In the genomic region with DNA sequence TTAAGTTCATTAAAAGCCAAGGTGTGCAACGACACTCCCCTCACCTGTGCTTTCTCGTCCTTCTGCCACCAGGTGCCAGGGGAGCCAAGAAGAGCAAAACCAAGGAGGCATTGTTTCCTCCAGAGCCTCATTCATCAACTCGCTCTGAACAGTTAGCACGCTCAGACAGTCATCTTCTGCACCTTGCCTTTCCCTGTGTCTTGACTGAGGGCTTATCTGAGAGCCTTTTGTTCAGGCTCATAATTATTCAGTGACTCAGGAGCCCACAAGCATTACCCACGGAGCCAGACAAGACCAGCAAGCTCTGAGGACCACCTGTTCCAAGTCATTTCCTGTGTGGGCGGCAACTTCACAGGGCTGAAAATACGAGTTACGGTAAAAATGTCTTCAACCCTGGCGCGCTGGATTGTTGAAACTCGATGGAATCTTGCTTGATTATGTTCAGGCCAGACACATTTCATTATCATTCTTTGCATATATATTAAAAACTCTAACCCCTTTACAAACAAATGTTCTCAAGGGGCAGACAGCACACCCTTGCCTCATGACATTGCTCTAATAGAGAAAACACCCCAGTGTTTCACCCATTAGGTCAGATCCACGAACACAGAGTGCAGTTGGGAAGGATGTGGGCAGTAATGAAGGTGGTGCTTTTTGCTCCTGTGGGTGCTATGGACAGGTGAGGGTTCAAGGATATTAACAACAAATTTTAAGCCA, we compare ENCODE assay signal across 1 cellular context.
A peak's percentile ranks its signal among the peaks of the same experiment; 100 is the strongest.
TF ChIP-seq lines count a peak whose summit lies in the region.

No MANE protein-coding gene starts in this region.

TF ChIP-seq in SK-N-SH, 30 proteins besides CTCF, POLR2A, EP300 and RAD21 (continued from another document):
- TF ChIP-seq, protein P1, sequence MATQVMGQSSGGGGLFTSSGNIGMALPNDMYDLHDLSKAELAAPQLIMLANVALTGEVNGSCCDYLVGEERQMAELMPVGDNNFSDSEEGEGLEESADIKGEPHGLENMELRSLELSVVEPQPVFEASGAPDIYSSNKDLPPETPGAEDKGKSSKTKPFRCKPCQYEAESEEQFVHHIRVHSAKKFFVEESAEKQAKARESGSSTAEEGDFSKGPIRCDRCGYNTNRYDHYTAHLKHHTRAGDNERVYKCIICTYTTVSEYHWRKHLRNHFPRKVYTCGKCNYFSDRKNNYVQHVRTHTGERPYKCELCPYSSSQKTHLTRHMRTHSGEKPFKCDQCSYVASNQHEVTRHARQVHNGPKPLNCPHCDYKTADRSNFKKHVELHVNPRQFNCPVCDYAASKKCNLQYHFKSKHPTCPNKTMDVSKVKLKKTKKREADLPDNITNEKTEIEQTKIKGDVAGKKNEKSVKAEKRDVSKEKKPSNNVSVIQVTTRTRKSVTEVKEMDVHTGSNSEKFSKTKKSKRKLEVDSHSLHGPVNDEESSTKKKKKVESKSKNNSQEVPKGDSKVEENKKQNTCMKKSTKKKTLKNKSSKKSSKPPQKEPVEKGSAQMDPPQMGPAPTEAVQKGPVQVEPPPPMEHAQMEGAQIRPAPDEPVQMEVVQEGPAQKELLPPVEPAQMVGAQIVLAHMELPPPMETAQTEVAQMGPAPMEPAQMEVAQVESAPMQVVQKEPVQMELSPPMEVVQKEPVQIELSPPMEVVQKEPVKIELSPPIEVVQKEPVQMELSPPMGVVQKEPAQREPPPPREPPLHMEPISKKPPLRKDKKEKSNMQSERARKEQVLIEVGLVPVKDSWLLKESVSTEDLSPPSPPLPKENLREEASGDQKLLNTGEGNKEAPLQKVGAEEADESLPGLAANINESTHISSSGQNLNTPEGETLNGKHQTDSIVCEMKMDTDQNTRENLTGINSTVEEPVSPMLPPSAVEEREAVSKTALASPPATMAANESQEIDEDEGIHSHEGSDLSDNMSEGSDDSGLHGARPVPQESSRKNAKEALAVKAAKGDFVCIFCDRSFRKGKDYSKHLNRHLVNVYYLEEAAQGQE (IDR thresholded peaks at IDR 0.05; ENCODE audit: low read depth, low read length) = no peak
- TF ChIP-seq, protein P2, sequence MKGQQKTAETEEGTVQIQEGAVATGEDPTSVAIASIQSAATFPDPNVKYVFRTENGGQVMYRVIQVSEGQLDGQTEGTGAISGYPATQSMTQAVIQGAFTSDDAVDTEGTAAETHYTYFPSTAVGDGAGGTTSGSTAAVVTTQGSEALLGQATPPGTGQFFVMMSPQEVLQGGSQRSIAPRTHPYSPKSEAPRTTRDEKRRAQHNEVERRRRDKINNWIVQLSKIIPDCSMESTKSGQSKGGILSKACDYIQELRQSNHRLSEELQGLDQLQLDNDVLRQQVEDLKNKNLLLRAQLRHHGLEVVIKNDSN (IDR thresholded peaks at IDR 0.05; ENCODE audit: borderline replicate concordance, low read depth) = no peak
- TF ChIP-seq CHD2 (IDR thresholded peaks at IDR 0.05; ENCODE audit: low read length, partially characterized antibody) = no peak
- TF ChIP-seq, protein P3, sequence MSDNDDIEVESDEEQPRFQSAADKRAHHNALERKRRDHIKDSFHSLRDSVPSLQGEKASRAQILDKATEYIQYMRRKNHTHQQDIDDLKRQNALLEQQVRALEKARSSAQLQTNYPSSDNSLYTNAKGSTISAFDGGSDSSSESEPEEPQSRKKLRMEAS (IDR thresholded peaks at IDR 0.05; ENCODE audit: low read depth) = peak; percentile 63
- TF ChIP-seq RCOR1 (IDR thresholded peaks at IDR 0.05; ENCODE audit: low read length) = no peak
- no peak for TF ChIP-seq TAF1 (IDR thresholded peaks at IDR 0.05; ENCODE audit: borderline replicate concordance, low read depth, low read length)
